ENCODE assay signal across 29 cellular contexts in genomic region chr11:68882391-68882790, GRCh38.
"Had no signal": no experiment of that assay in that cellular context is flagged by ENCODE, and none has a peak within 500 bp of the region (broad histone marks: within the 10 kb centered on the region; RNA-seq: fewer than 3 reads in every experiment).

No MANE protein-coding gene starts in this region.

- H3K4me1 Mint-ChIP-seq: immature natural killer cell, mesothelial cell of epicardium, naive B cell, natural killer cell, nephron progenitor cell had no signal

- H3K4me3 ChIP-seq: left lung, lower lobe of right lung, ovary, prostate gland, skin epidermis, stomach, testis, thyroid gland, transverse colon, upper lobe of left lung, vagina had no signal

- H3K4me3 Mint-ChIP-seq: immature natural killer cell; mesothelial cell of epicardium; naive B cell; natural killer cell; nephron progenitor cell; stimulated activated naive B cell treated with anti-CD40 and anti-IgM and Interleukin-4, amounts not matched to agents 10 μg/mL and 1 μg/mL and 100 μg/mL, for 72 hours had no signal

- H3K27ac Mint-ChIP-seq: mesothelial cell of epicardium; natural killer cell; nephron progenitor cell; stimulated activated naive B cell treated with anti-CD40 and anti-IgM and Interleukin-4, amounts not matched to agents 10 μg/mL and 1 μg/mL and 100 μg/mL, for 72 hours had no signal

- H3K9me3 Mint-ChIP-seq: immature natural killer cell; mesothelial cell of epicardium; naive B cell; natural killer cell; stimulated activated naive B cell treated with anti-CD40 and anti-IgM and Interleukin-4, amounts not matched to agents 10 μg/mL and 1 μg/mL and 100 μg/mL, for 72 hours had no signal

- H3K36me3 Mint-ChIP-seq: natural killer cell had no signal

- H3K4me1 ChIP-seq: left lung, lower lobe of right lung, prostate gland, stomach, thyroid gland, transverse colon, upper lobe of left lung, vagina had no signal

- H3K36me3 ChIP-seq: left lung, lower lobe of right lung, ovary, prostate gland, stomach, thyroid gland, transverse colon, upper lobe of left lung, vagina had no signal

- H3K27me3 ChIP-seq: left lung, ovary, stomach, testis, thyroid gland, transverse colon, upper lobe of left lung, vagina had no signal

- H3K27me3 Mint-ChIP-seq: naive B cell; stimulated activated naive B cell treated with anti-CD40 and anti-IgM and Interleukin-4, amounts not matched to agents 10 μg/mL and 1 μg/mL and 100 μg/mL, for 72 hours had no signal

- H3K27ac ChIP-seq: left lung, lower lobe of right lung, ovary, prostate gland, skin epidermis, stomach, testis, thyroid gland, transverse colon, upper lobe of left lung, vagina had no signal

- DNase-seq: hypothalamus; immature natural killer cell; kidney; left colon; lower lobe of right lung; mammary epithelial cell; mesenchymal stem cell; naive B cell; natural killer cell; nephron progenitor cell; ovary; retina; right cardiac atrium; stimulated activated CD4-positive, alpha-beta T cell treated with anti-CD3 and anti-CD28 coated beads, Interleukin-12 subunit alpha, Interleukin-12 subunit beta, amount 100 ng/mL, for 4 hours; stimulated activated CD4-positive, alpha-beta T cell treated with anti-CD3 and anti-CD28 coated beads, Interleukin-15, amount 100 ng/mL, for 24 hours; stimulated activated CD4-positive, alpha-beta T cell treated with anti-CD3 and anti-CD28 coated beads, Interleukin-2, amount 100 ng/mL, for 24 hours; stimulated activated CD4-positive, alpha-beta T cell treated with anti-CD3 and anti-CD28 coated beads, Interleukin-4, amount 100 ng/mL, for 1 hour; stimulated activated naive B cell treated with anti-CD40 and anti-IgM and Interleukin-4, amounts not matched to agents 10 μg/mL and 1 μg/mL and 100 μg/mL, for 72 hours; stimulated activated naive CD8-positive, alpha-beta T cell treated with anti-CD3 and anti-CD28 coated beads, Interleukin-15, Interleukin-2, amounts not matched to agents 100 U/mL and 50 U/mL, for 24 hours; stomach; testis; thyroid gland; transverse colon; upper lobe of left lung had no signal

- H3K9me3 ChIP-seq: left lung, lower lobe of right lung, ovary, prostate gland, stomach, testis, thyroid gland, transverse colon, upper lobe of left lung, vagina had no signal
